9 cellular contexts compared by ENCODE assay signal in genomic region chrX:41009816-41010187, GRCh38.
DNase-seq lines count a peak whose midpoint lies in the region; ATAC-seq, FAIRE-seq and TF ChIP-seq lines count a peak whose summit lies in the region.
"Had no signal": no experiment of that assay in that cellular context is flagged by ENCODE, and none has a peak within 500 bp of the region (broad histone marks: within the 10 kb centered on the region; RNA-seq: fewer than 3 reads in every experiment).

No MANE protein-coding gene starts in this region.

- H3K9ac ChIP-seq in keratinocyte (ENCODE audit: control insufficient read depth, extremely low read depth, insufficient read depth, low read length) = peak overlapping the region; percentile 76
- H3K9ac ChIP-seq in stomach smooth muscle (ENCODE audit: low read length in 2 of 2) = peak overlapping the region in 1 of 2 donors; percentile 51

- peak overlapping the region; percentile 77 for H3K4me3 Mint-ChIP-seq in activated naive CD8-positive, alpha-beta T cell treated with anti-CD3 and anti-CD28 coated beads, Interleukin-2, amount 10 ng/mL, durations not matched to agents 7 days and 5 days

- H3K36me3 ChIP-seq in keratinocyte (ENCODE audit: control insufficient read depth in 2 of 2, extremely low read depth in 1 of 2, insufficient read depth in 2 of 2, low read length in 2 of 2) (no peaks in the 10 kb centered on the region), stomach smooth muscle (ENCODE audit: control insufficient read depth in 2 of 2, insufficient read depth in 2 of 2, low read length in 2 of 2) (no peaks in the 10 kb centered on the region)

- no peaks in the 10 kb centered on the region for H3K36me3 Mint-ChIP-seq in activated naive CD8-positive, alpha-beta T cell treated with anti-CD3 and anti-CD28 coated beads, Interleukin-2, amount 10 ng/mL, durations not matched to agents 7 days and 5 days

- no peaks in the 10 kb centered on the region for H4K20me1 ChIP-seq in keratinocyte (ENCODE audit: control insufficient read depth, extremely low read depth, insufficient read depth, low read length)

- H3K27me3 Mint-ChIP-seq in activated naive CD8-positive, alpha-beta T cell treated with anti-CD3 and anti-CD28 coated beads, Interleukin-2, amount 10 ng/mL, durations not matched to agents 7 days and 5 days = no peaks in the 10 kb centered on the region

- dilution Hi-C loops in keratinocyte (cut with MboI; ENCODE audit: extremely low pct_ligation_motif_present, low sequenced_read_pairs) = no loop called here

- no peaks in the 10 kb centered on the region for H3K27me3 ChIP-seq in keratinocyte (ENCODE audit: control insufficient read depth, extremely low read depth, insufficient read depth, low read length)
- peaks cover 0 to 12% of the 10 kb centered on the region in 2 donors for H3K27me3 ChIP-seq in stomach smooth muscle (ENCODE audit: control insufficient read depth in 1 of 2, insufficient read depth in 2 of 2, low read length in 2 of 2)

- DNase-seq in NOMO-1 (lab: John Stamatoyannopoulos, UW; ENCODE audit: unreplicated experiment in 2 of 2) (peak; percentile 17 to 39), NOMO-1 treated with dmso at 0.1 percent for 144 hours (lab: John Stamatoyannopoulos, UW; ENCODE audit: unreplicated experiment) (no peak), keratinocyte (ENCODE audit: low read depth, low spot score) (peak; percentile 40), NCI-H2107 (lab: John Stamatoyannopoulos, UW) (no peak)
- no peak for DNase-seq in activated naive CD8-positive, alpha-beta T cell treated with anti-CD3 and anti-CD28 coated beads, Interleukin-2, amount 10 ng/mL, durations not matched to agents 7 days and 5 days

- no peaks in the 10 kb centered on the region for H3K79me2 ChIP-seq in keratinocyte (ENCODE audit: control insufficient read depth, insufficient read depth, low read length)

- H3K4me3 ChIP-seq in keratinocyte (ENCODE audit: control insufficient read depth in 2 of 3, extremely low read depth in 1 of 3, insufficient read depth in 2 of 3, low read depth in 1 of 3, low read length in 3 of 3) = peak overlapping the region in 1 of 3 experiments; percentile 45
- H3K4me3 ChIP-seq in stomach smooth muscle (ENCODE audit: low read length in 2 of 2) = peak overlapping the region; percentile 40 to 57

- peak overlapping the region; percentile 47 for H2AFZ ChIP-seq in keratinocyte (ENCODE audit: control insufficient read depth, low read length)

- H3K27ac Mint-ChIP-seq in activated naive CD8-positive, alpha-beta T cell treated with anti-CD3 and anti-CD28 coated beads, Interleukin-2, amount 10 ng/mL, durations not matched to agents 7 days and 5 days = peak overlapping the region; percentile 82

- no peak for TF ChIP-seq CTCF in keratinocyte (optimal IDR thresholded peaks at IDR 0.05 in 1 of 3, IDR thresholded peaks at IDR 0.05 in 1 of 3, conservative IDR thresholded peaks at IDR 0.05 in 1 of 3; ENCODE audit: extremely low read depth in 1 of 3, insufficient read depth in 2 of 3, low read length in 3 of 3)

- peak overlapping the region; percentile 84 for H3K27ac ChIP-seq in keratinocyte (ENCODE audit: control insufficient read depth, insufficient read depth, low read length)
- no peak overlapping the region for H3K27ac ChIP-seq in stomach smooth muscle (ENCODE audit: low read length)
- H3K27ac ChIP-seq: 22Rv1 had no signal

- H3K9me3 ChIP-seq in keratinocyte (ENCODE audit: control insufficient read depth, low read depth, low read length) (no peaks in the 10 kb centered on the region), stomach smooth muscle (ENCODE audit: control insufficient read depth in 2 of 2, low read length in 2 of 2) (no peaks in the 10 kb centered on the region)

- no peak for ATAC-seq in activated naive CD8-positive, alpha-beta T cell treated with anti-CD3 and anti-CD28 coated beads, Interleukin-2, amount 10 ng/mL, durations not matched to agents 7 days and 5 days (ENCODE audit: low read depth)
- ATAC-seq in GM18861 (IDR thresholded peaks at IDR 0.05; ENCODE audit: unreplicated experiment) (no peak), HG03565 (IDR thresholded peaks at IDR 0.05; ENCODE audit: unreplicated experiment) (no peak)

- H3K4me1 Mint-ChIP-seq in activated naive CD8-positive, alpha-beta T cell treated with anti-CD3 and anti-CD28 coated beads, Interleukin-2, amount 10 ng/mL, durations not matched to agents 7 days and 5 days = peaks cover 14% of the 10 kb centered on the region

- H3K4me1 ChIP-seq in keratinocyte (ENCODE audit: control insufficient read depth, extremely low read depth, insufficient read depth, low read length) = peaks cover 6% of the 10 kb centered on the region
- peaks cover 3% of the 10 kb centered on the region for H3K4me1 ChIP-seq in stomach smooth muscle (ENCODE audit: control insufficient read depth, insufficient read depth, low read length)

- POLR2A ChIA-PET in activated naive CD8-positive, alpha-beta T cell treated with anti-CD3 and anti-CD28 coated beads, Interleukin-2, amount 10 ng/mL, durations not matched to agents 7 days and 5 days (lab: Charles Lee) = interaction anchor here (0.6 to 2.8 kb wide), 4 partner anchors 8 to 75 kb away, joined by 3 to 38 read pairs (median 4); partner anchors contain the start of gene USP9X

- H3K4me2 ChIP-seq in keratinocyte (ENCODE audit: control insufficient read depth, extremely low read depth, insufficient read depth, low read depth, low read length) = peak overlapping the region; percentile 73

- H3K9me1 ChIP-seq in keratinocyte (ENCODE audit: control insufficient read depth, extremely low read depth, insufficient read depth, low read length) = no peaks in the 10 kb centered on the region

- no peak for FAIRE-seq in keratinocyte (lab: Jason Lieb, UNC)

- H3K9me3 Mint-ChIP-seq in activated naive CD8-positive, alpha-beta T cell treated with anti-CD3 and anti-CD28 coated beads, Interleukin-2, amount 10 ng/mL, durations not matched to agents 7 days and 5 days = no peaks in the 10 kb centered on the region

Comparison
In these comparisons a context has a peak if more than half of its experiments do, and no peak if none do; other contexts are left out.
1. DNase-seq: peak in NOMO-1 (2 of 2) and keratinocyte (single experiment); none in NOMO-1 treated with dmso at 0.1 percent for 144 hours (single experiment), activated naive CD8-positive, alpha-beta T cell treated with anti-CD3 and anti-CD28 coated beads, Interleukin-2, amount 10 ng/mL, durations not matched to agents 7 days and 5 days (single experiment) and NCI-H2107 (single experiment).